20 cellular contexts compared by ENCODE assay signal in the genomic region with DNA sequence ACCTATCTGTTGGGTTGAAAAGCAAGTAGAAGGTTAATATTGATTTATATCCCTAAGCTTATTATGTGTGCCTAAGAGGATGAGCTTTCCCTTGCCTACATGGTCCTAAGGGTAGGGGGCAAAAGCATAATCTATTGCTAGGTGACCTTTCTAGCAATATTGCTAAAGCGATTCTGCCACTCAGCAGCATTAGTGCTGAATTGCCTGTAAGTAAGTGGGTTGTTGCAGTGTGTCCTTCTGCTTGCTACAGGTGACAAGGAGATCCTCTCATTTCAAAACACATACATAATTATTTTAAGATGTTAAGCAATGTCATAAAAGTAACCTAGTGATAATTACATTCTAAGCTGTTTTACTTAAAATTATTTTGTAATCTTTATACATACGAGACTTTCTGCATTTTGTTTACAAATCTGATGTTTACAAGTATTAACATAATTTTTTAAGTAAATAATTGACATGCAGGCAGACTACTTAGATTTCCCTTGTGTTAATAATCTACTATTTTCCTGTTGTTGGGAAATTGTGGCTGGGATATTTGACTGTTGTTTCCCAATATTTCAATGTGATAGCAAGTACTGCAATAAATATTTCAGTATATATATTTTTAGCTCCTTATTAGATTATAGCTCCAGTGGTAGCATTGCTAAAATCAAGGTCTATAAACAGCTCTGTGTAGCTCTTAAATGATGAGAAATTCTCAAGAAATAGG. TPM values are rescaled to one million over a fixed set of nuclear protein-coding genes. Genes with fewer than 3 reads are reported as not detected.
DNase-seq lines count a peak whose midpoint lies in the region; ATAC-seq, FAIRE-seq and TF ChIP-seq lines count a peak whose summit lies in the region.
"Had no signal": no experiment of that assay in that cellular context is flagged by ENCODE, and none has a peak within 500 bp of the region (broad histone marks: within the 10 kb centered on the region; RNA-seq: fewer than 3 reads in every experiment).

No MANE protein-coding gene starts in this region.

- H3K4me3 ChIP-seq in CD4-positive, alpha-beta memory T cell (ENCODE audit: low read length in 2 of 2), result no peak overlapping the region
- peak overlapping the region; percentile 8 for H3K4me3 ChIP-seq in left ventricle myocardium inferior
- H3K4me3 ChIP-seq: GM12878, SJSA1 had no signal

- no peak for DNase-seq in CD4-positive, alpha-beta memory T cell
- DNase-seq in GM12892 (ENCODE audit: insufficient read length) (no peak), T-helper 17 cell (no peak), left ventricle myocardium inferior (no peak), T1000 (lab: John Stamatoyannopoulos, UW) (no peak), C1 segment of cervical spinal cord (lab: John Stamatoyannopoulos, UW) (no peak)
- DNase-seq: ACHN, AML-193, DND-41, GDM1, NCI-H1048, NCI-H2107, NCI-H345, NCI-H526, PC-3 had no signal

- POLR2A ChIA-PET in CD4-positive, alpha-beta memory T cell (lab: Charles Lee; ENCODE audit: partially characterized antibody), result no interaction called here

- no peaks in the 10 kb centered on the region for H3K27me3 Mint-ChIP-seq in CD4-positive, alpha-beta memory T cell
- no peaks in the 10 kb centered on the region for H3K27me3 Mint-ChIP-seq in T-helper 17 cell

- H3K9me3 ChIP-seq in CD4-positive, alpha-beta memory T cell (ENCODE audit: control insufficient read depth in 1 of 2, low read length in 2 of 2), result no peaks in the 10 kb centered on the region
- H3K9me3 ChIP-seq in T-helper 17 cell (ENCODE audit: control insufficient read depth, low read length, poor library complexity, severe bottlenecking) (no peaks in the 10 kb centered on the region), left ventricle myocardium inferior (replicated peaks) (no peaks in the 10 kb centered on the region)
- H3K9me3 ChIP-seq: SJSA1 had no signal

- H3K27ac ChIP-seq in CD4-positive, alpha-beta memory T cell (ENCODE audit: low read depth, low read length), result no peak overlapping the region
- H3K27ac ChIP-seq in left ventricle myocardium inferior (replicated peaks), result peak overlapping the region; percentile 79
- H3K27ac ChIP-seq: RWPE1, SJSA1 had no signal

- peaks cover 45 to 66% (median 52%) of the 10 kb centered on the region in 4 donors for H3K4me1 Mint-ChIP-seq in CD4-positive, alpha-beta memory T cell
- H3K4me1 Mint-ChIP-seq in T-helper 17 cell, result peaks cover 34% of the 10 kb centered on the region

- peaks cover 64 to 81% of the 10 kb centered on the region in 2 donors for H3K36me3 Mint-ChIP-seq in CD4-positive, alpha-beta memory T cell
- peaks cover 11% of the 10 kb centered on the region for H3K36me3 Mint-ChIP-seq in T-helper 17 cell (ENCODE audit: low read depth)

- no peak for TF ChIP-seq CTCF in left ventricle myocardium inferior (IDR thresholded peaks at IDR 0.05; ENCODE audit: borderline replicate concordance)

- no peak overlapping the region for H3K4me3 Mint-ChIP-seq in CD4-positive, alpha-beta memory T cell
- H3K4me3 Mint-ChIP-seq in T-helper 17 cell, result no peak overlapping the region

- no peak for TF ChIP-seq POLR2A in GM12892 (IDR thresholded peaks at IDR 0.05; ENCODE audit: low read depth, low read length)

- no peaks in the 10 kb centered on the region for H3K27me3 ChIP-seq in CD4-positive, alpha-beta memory T cell (ENCODE audit: insufficient read depth, low read length)
- H3K27me3 ChIP-seq in left ventricle myocardium inferior (ENCODE audit: low read depth), result no peaks in the 10 kb centered on the region
- H3K27me3 ChIP-seq: SJSA1 had no signal

- peak overlapping the region in 6 of 7 donors; percentile 12 to 75 (median 36) for H3K27ac Mint-ChIP-seq in CD4-positive, alpha-beta memory T cell
- H3K27ac Mint-ChIP-seq in T-helper 17 cell, result peak overlapping the region; percentile 88

- CTCF ChIA-PET in CD4-positive, alpha-beta memory T cell (lab: Charles Lee; ENCODE audit: partially characterized antibody), result interaction anchor here (1.0 to 1.4 kb wide), 2 partner anchors 18 to 302 kb away, joined by 3 read pairs; no protein-coding TSS in a partner anchor

- ATAC-seq in T-helper 17 cell (no peak), HG02642 (IDR thresholded peaks at IDR 0.05; ENCODE audit: poor library complexity, unreplicated experiment) (no peak)
- ATAC-seq: GM12878, PC-3 had no signal

- H3K36me3 ChIP-seq in CD4-positive, alpha-beta memory T cell (ENCODE audit: insufficient read depth, low read length), result peaks cover 38% of the 10 kb centered on the region
- H3K36me3 ChIP-seq in left ventricle myocardium inferior, result no peaks in the 10 kb centered on the region
- H3K36me3 ChIP-seq: SJSA1 had no signal

- H3K9me3 Mint-ChIP-seq in CD4-positive, alpha-beta memory T cell, result no peaks in the 10 kb centered on the region

- H3K4me1 ChIP-seq in CD4-positive, alpha-beta memory T cell (ENCODE audit: insufficient read depth, low read length), result peaks cover 28% of the 10 kb centered on the region
- peaks cover 21% of the 10 kb centered on the region for H3K4me1 ChIP-seq in left ventricle myocardium inferior

- FAIRE-seq in GM12892 (lab: Jason Lieb, UNC), result peak; percentile 76
- FAIRE-seq: GM12878, H54 had no signal

- intact Hi-C loops in CD4-positive, alpha-beta memory T cell (cut with micrococcal nuclease), result no loop called here
- intact Hi-C loops in left ventricle myocardium inferior (cut with micrococcal nuclease), result no loop called here

RNA-seq across cellular contexts. Expression of a gene that starts 49.1 kb away (rescaled TPM):
- 1 to 10 TPM; 1.3 to 2.2 TPM for total RNA-seq in CD4-positive, alpha-beta memory T cell
- polyA plus RNA-seq in CD4-positive, alpha-beta memory T cell, result under 1 TPM; 0.36 to 0.48 TPM
- polyA plus RNA-seq in GM12892 (2012; ENCODE audit: missing spikeins), result 1.5 TPM
- total RNA-seq in T-helper 17 cell (1 to 10 TPM; 2.4 to 2.6 TPM), left ventricle myocardium inferior (not detected)
